In genomic region chr11:64688534-64688982, GRCh38 we compare ENCODE assay signal across 8 cellular contexts. TPM values are rescaled to one million over a fixed set of nuclear protein-coding genes. Genes with fewer than 3 reads are reported as not detected.
A peak's percentile ranks its signal among the peaks of the same experiment; 100 is the strongest.
DNase-seq lines count a peak whose midpoint lies in the region; ATAC-seq and TF ChIP-seq lines count a peak whose summit lies in the region.

No MANE protein-coding gene starts in this region.

- H3K4me3 ChIP-seq in SU-DHL-6 (ENCODE audit: insufficient read depth, low read length, poor library complexity, severe bottlenecking) (peak overlapping the region; percentile 48), heart left ventricle (peak overlapping the region in 10 of 12 donors; percentile 27 to 60 (median 47)), parathyroid adenoma (ENCODE audit: low read depth, low read length) (no peak overlapping the region), tibial artery (peak overlapping the region; percentile 44 to 50)

- POLR2A ChIA-PET in activated naive CD8-positive, alpha-beta T cell treated with anti-CD3 and anti-CD28 coated beads, Interleukin-2, amount 10 ng/mL, durations not matched to agents 7 days and 5 days (lab: Charles Lee), result interaction anchor here (1.3 to 1.4 kb wide), 2 partner anchors 34 to 55 kb away, joined by 5 to 12 read pairs; partner anchors contain the start of gene RASGRP2

- peak; percentile 95 for ATAC-seq in activated naive CD8-positive, alpha-beta T cell treated with anti-CD3 and anti-CD28 coated beads, Interleukin-2, amount 10 ng/mL, durations not matched to agents 7 days and 5 days (ENCODE audit: low read depth)
- ATAC-seq in heart left ventricle, result peak; percentile 92 to 95 (median 94)

- 0 to 1% (median 1%) methylated on average over 13 of the region's 13 CpGs for WGBS in heart left ventricle, 4 donors

- H3K9ac ChIP-seq in SU-DHL-6 (ENCODE audit: low read length) (peak overlapping the region; percentile 29; the same call in 1 of the 2 replicates), parathyroid adenoma (no peak overlapping the region)

- H3K27me3 Mint-ChIP-seq in activated naive CD8-positive, alpha-beta T cell treated with anti-CD3 and anti-CD28 coated beads, Interleukin-2, amount 10 ng/mL, durations not matched to agents 7 days and 5 days, result peaks cover 26% of the 10 kb centered on the region

- H3K4me1 Mint-ChIP-seq in activated naive CD8-positive, alpha-beta T cell treated with anti-CD3 and anti-CD28 coated beads, Interleukin-2, amount 10 ng/mL, durations not matched to agents 7 days and 5 days, result peaks cover 15% of the 10 kb centered on the region

- no peaks in the 10 kb centered on the region for H4K20me1 ChIP-seq in SU-DHL-6 (ENCODE audit: low read depth, low read length)

- H3K27ac ChIP-seq in SU-DHL-6 (ENCODE audit: low read depth, low read length) (no peak overlapping the region), heart left ventricle (peak overlapping the region; percentile 6 to 80 (median 68)), parathyroid adenoma (no peak overlapping the region), tibial artery (peak overlapping the region; percentile 71 to 89)

- H3K27me3 ChIP-seq in SU-DHL-6 (ENCODE audit: low read length) (no peaks in the 10 kb centered on the region), heart left ventricle (peaks cover 0 to 13% (median 3%) of the 10 kb centered on the region in 9 donors), parathyroid adenoma (ENCODE audit: control insufficient read depth, insufficient read depth, low read length) (no peaks in the 10 kb centered on the region), tibial artery (peaks cover 0 to 9% of the 10 kb centered on the region in 2 donors)

- no peak overlapping the region for H3K27ac Mint-ChIP-seq in activated naive CD8-positive, alpha-beta T cell treated with anti-CD3 and anti-CD28 coated beads, Interleukin-2, amount 10 ng/mL, durations not matched to agents 7 days and 5 days

- no peaks in the 10 kb centered on the region for H3F3A ChIP-seq in SU-DHL-6 (ENCODE audit: insufficient read depth)

- peaks cover 0 to 26% (median 12%) of the 10 kb centered on the region in 12 donors for H3K4me1 ChIP-seq in heart left ventricle
- no peaks in the 10 kb centered on the region for H3K4me1 ChIP-seq in parathyroid adenoma
- peaks cover 0 to 30% (median 23%) of the 10 kb centered on the region in 4 donors for H3K4me1 ChIP-seq in tibial artery

- peak overlapping the region; percentile 75 for H3K4me2 ChIP-seq in SU-DHL-6 (ENCODE audit: low read depth, low read length, poor library complexity, severe bottlenecking)
- H3K4me2 ChIP-seq in parathyroid adenoma (ENCODE audit: low read length), result peak overlapping the region; percentile 44

- no peaks in the 10 kb centered on the region for H3K9me3 ChIP-seq in SU-DHL-6 (ENCODE audit: insufficient read depth, low read length)
- H3K9me3 ChIP-seq in heart left ventricle, result no peaks in the 10 kb centered on the region
- no peaks in the 10 kb centered on the region for H3K9me3 ChIP-seq in parathyroid adenoma (ENCODE audit: control insufficient read depth, low read length)
- no peaks in the 10 kb centered on the region for H3K9me3 ChIP-seq in tibial artery

- H3K9me3 Mint-ChIP-seq in activated naive CD8-positive, alpha-beta T cell treated with anti-CD3 and anti-CD28 coated beads, Interleukin-2, amount 10 ng/mL, durations not matched to agents 7 days and 5 days, result no peaks in the 10 kb centered on the region

- peak overlapping the region; percentile 34 for H3K4me3 Mint-ChIP-seq in activated naive CD8-positive, alpha-beta T cell treated with anti-CD3 and anti-CD28 coated beads, Interleukin-2, amount 10 ng/mL, durations not matched to agents 7 days and 5 days

- DNase-seq in DMS79 (lab: John Stamatoyannopoulos, UW) (peak; percentile 77), HCEC 1CT (peak; percentile 75), NCI-H1436 (lab: John Stamatoyannopoulos, UW) (peak; percentile 90), heart left ventricle (peak; percentile 87 to 94 (median 90)), tibial artery (peak; percentile 82 to 94)
- DNase-seq in activated naive CD8-positive, alpha-beta T cell treated with anti-CD3 and anti-CD28 coated beads, Interleukin-2, amount 10 ng/mL, durations not matched to agents 7 days and 5 days, result peak; percentile 93

- TF ChIP-seq POLR2A in heart left ventricle (IDR thresholded peaks at IDR 0.05), result no peak

- TF ChIP-seq CTCF in SU-DHL-6 (IDR thresholded peaks at IDR 0.05; ENCODE audit: insufficient read depth, low read length, poor library complexity, severe bottlenecking) (peak; percentile 89), heart left ventricle (IDR thresholded peaks at IDR 0.05) (peak; percentile 90 to 96 (median 94)), parathyroid adenoma (IDR thresholded peaks at IDR 0.05) (peak; percentile 71), tibial artery (IDR thresholded peaks at IDR 0.05) (peak; percentile 93 to 95)

- H2AFZ ChIP-seq in SU-DHL-6 (ENCODE audit: low read depth, low read length, severe bottlenecking), result peak overlapping the region; percentile 90
- peak overlapping the region; percentile 33 for H2AFZ ChIP-seq in parathyroid adenoma

- no peaks in the 10 kb centered on the region for H3K79me2 ChIP-seq in SU-DHL-6 (ENCODE audit: insufficient read depth, low read length)
- no peaks in the 10 kb centered on the region for H3K79me2 ChIP-seq in parathyroid adenoma

- no peaks in the 10 kb centered on the region for H3K36me3 Mint-ChIP-seq in activated naive CD8-positive, alpha-beta T cell treated with anti-CD3 and anti-CD28 coated beads, Interleukin-2, amount 10 ng/mL, durations not matched to agents 7 days and 5 days

- H3K36me3 ChIP-seq in SU-DHL-6 (ENCODE audit: low read length) (no peaks in the 10 kb centered on the region), heart left ventricle (no peaks in the 10 kb centered on the region), parathyroid adenoma (ENCODE audit: control insufficient read depth, insufficient read depth, low read length) (no peaks in the 10 kb centered on the region), tibial artery (no peaks in the 10 kb centered on the region)

- intact Hi-C loops in heart left ventricle (cut with DNase I), result loop anchor here in 8 of 10 donors (1.0 to 5.0 kb wide), 4 partner anchors 34 to 54 kb away; partner anchors contain the start of gene NRXN2 (in 7 of the 8)
- intact Hi-C loops in tibial artery (cut with DNase I; ENCODE audit: low total_unique reads), result no loop called here

- no peaks in the 10 kb centered on the region for H3K9me2 ChIP-seq in SU-DHL-6 (replicated peaks; ENCODE audit: insufficient read depth, low read length)

RNA-seq across cellular contexts. Expression of gene NRXN2, which starts 34.4 kb away (rescaled TPM):
- total RNA-seq in activated naive CD8-positive, alpha-beta T cell treated with anti-CD3 and anti-CD28 coated beads, Interleukin-2, amount 10 ng/mL, durations not matched to agents 7 days and 5 days, result under 1 TPM in 1 of 2 experiments, not detected in 1; 0.36 TPM
- total RNA-seq in heart left ventricle, result 1 to 10 TPM in 4 of 9 donors, under 1 TPM in 4, not detected in 1; 0.62 to 5.5 (median 1.3) TPM
- polyA plus RNA-seq in heart left ventricle, result under 1 TPM; 0.42 to 0.65 TPM

RNA-seq across cellular contexts. Expression of gene RASGRP2, which starts 55.4 kb away (rescaled TPM):
- 100 to 1,000 TPM; 159 to 162 TPM for total RNA-seq in activated naive CD8-positive, alpha-beta T cell treated with anti-CD3 and anti-CD28 coated beads, Interleukin-2, amount 10 ng/mL, durations not matched to agents 7 days and 5 days
- total RNA-seq in heart left ventricle, result 10 to 100 TPM; 22.2 to 34.0 (median 28.1) TPM
- 10 to 100 TPM; 16.2 to 78.9 TPM for polyA plus RNA-seq in heart left ventricle

Comparison
In these comparisons a context has a peak if more than half of its experiments do, and no peak if none do; other contexts are left out.
1. H3K27ac ChIP-seq: peak in heart left ventricle (12 of 12) and tibial artery (2 of 2); none in SU-DHL-6 (single experiment) and parathyroid adenoma (single experiment).
2. RNA of gene RASGRP2, which starts 55.4 kb away (total RNA-seq): 159 to 162 TPM in activated naive CD8-positive, alpha-beta T cell treated with anti-CD3 and anti-CD28 coated beads, Interleukin-2, amount 10 ng/mL, durations not matched to agents 7 days and 5 days; 22.2 to 34.0 TPM in heart left ventricle; every median in the first group is over 4 times any median in the second.
3. Peak in every context shown above with its lines, with median percentiles within 50 percentile points of each other: DNase-seq and CTCF ChIP-seq.